ENCODE assay signal across 28 cellular contexts in genomic region chr1:190365283-190365682, GRCh38.
"Had no signal": no experiment of that assay in that cellular context is flagged by ENCODE, and none has a peak within 500 bp of the region (broad histone marks: within the 10 kb centered on the region; RNA-seq: fewer than 3 reads in every experiment).

No MANE protein-coding gene starts in this region.

- H3K27ac ChIP-seq: left lung, lower lobe of right lung, neural progenitor cell, ovary, prostate gland, skin epidermis, spleen, suprapubic skin, thoracic aorta, tibial artery, upper lobe of right lung had no signal

- DNase-seq: hippocampal formation; left colon; left lung; lower lobe of right lung; mammary epithelial cell; mesenchymal stem cell; naive thymus-derived CD8-positive, alpha-beta T cell; nephron progenitor cell; ovary; posterior cingulate gyrus; retina; right cardiac atrium; spleen; stimulated activated CD4-positive, alpha-beta T cell treated with anti-CD3 and anti-CD28 coated beads, Interleukin-4, amount 100 ng/mL, for 24 hours; stimulated activated naive CD4-positive, alpha-beta T cell; tibial artery; trophoblast cell; upper lobe of right lung had no signal

- H3K27ac Mint-ChIP-seq: naive thymus-derived CD8-positive, alpha-beta T cell; nephron progenitor cell; neural progenitor cell; stimulated activated effector memory CD8-positive, alpha-beta T cell treated with anti-CD3 and anti-CD28 coated beads, Interleukin-12 subunit alpha, Interleukin-12 subunit beta, amount 100 ng/mL, for 72 hours; stimulated activated naive CD8-positive, alpha-beta T cell treated with anti-CD3 and anti-CD28 coated beads, Interleukin-15, Interleukin-2, amounts not matched to agents 100 ng/mL and 50 ng/mL, for 24 hours had no signal

- H3K27me3 ChIP-seq: left lung, neural progenitor cell, ovary, spleen, suprapubic skin, tibial artery, upper lobe of right lung had no signal

- H3K4me1 Mint-ChIP-seq: naive thymus-derived CD8-positive, alpha-beta T cell; nephron progenitor cell; neural progenitor cell; stimulated activated effector memory CD8-positive, alpha-beta T cell treated with anti-CD3 and anti-CD28 coated beads, Interleukin-12 subunit alpha, Interleukin-12 subunit beta, amount 100 ng/mL, for 72 hours had no signal

- H3K27me3 Mint-ChIP-seq: naive thymus-derived CD8-positive, alpha-beta T cell; stimulated activated naive CD8-positive, alpha-beta T cell treated with anti-CD3 and anti-CD28 coated beads, Interleukin-15, Interleukin-2, amounts not matched to agents 100 ng/mL and 50 ng/mL, for 24 hours had no signal

- ATAC-seq: left colon; left lung; lower lobe of right lung; naive thymus-derived CD8-positive, alpha-beta T cell; right cardiac atrium; sciatic nerve; stimulated activated effector memory CD8-positive, alpha-beta T cell treated with anti-CD3 and anti-CD28 coated beads, Interleukin-12 subunit alpha, Interleukin-12 subunit beta, amount 100 ng/mL, for 72 hours; upper lobe of right lung had no signal

- H3K4me3 ChIP-seq: left lung, lower lobe of right lung, neural progenitor cell, ovary, prostate gland, skin epidermis, spleen, suprapubic skin, thoracic aorta, tibial artery, upper lobe of right lung had no signal

- H3K36me3 Mint-ChIP-seq: stimulated activated effector memory CD8-positive, alpha-beta T cell treated with anti-CD3 and anti-CD28 coated beads, Interleukin-12 subunit alpha, Interleukin-12 subunit beta, amount 100 ng/mL, for 72 hours had no signal

- H3K36me3 ChIP-seq: left lung, lower lobe of right lung, neural progenitor cell, ovary, prostate gland, spleen, suprapubic skin, thoracic aorta, tibial artery, upper lobe of right lung had no signal

- H3K9me3 ChIP-seq: ovary, prostate gland, suprapubic skin, thoracic aorta, tibial artery, upper lobe of right lung had no signal

- H3K4me3 Mint-ChIP-seq: naive thymus-derived CD8-positive, alpha-beta T cell; nephron progenitor cell; neural progenitor cell; stimulated activated effector memory CD8-positive, alpha-beta T cell treated with anti-CD3 and anti-CD28 coated beads, Interleukin-12 subunit alpha, Interleukin-12 subunit beta, amount 100 ng/mL, for 72 hours; stimulated activated naive CD8-positive, alpha-beta T cell treated with anti-CD3 and anti-CD28 coated beads, Interleukin-15, Interleukin-2, amounts not matched to agents 100 ng/mL and 50 ng/mL, for 24 hours had no signal

- H3K4me1 ChIP-seq: left lung, lower lobe of right lung, neural progenitor cell, prostate gland, spleen, suprapubic skin, tibial artery, upper lobe of right lung had no signal

- FAIRE-seq: keratinocyte, urothelium cell line had no signal
